Comparison of ENCODE assay signal across 29 cellular contexts in genomic region chr6:52177961-52178360, GRCh38. TPM values are rescaled to one million over a fixed set of nuclear protein-coding genes. Genes with fewer than 3 reads are reported as not detected.
DNase-seq lines count a peak whose midpoint lies in the region; ATAC-seq, FAIRE-seq and TF ChIP-seq lines count a peak whose summit lies in the region.
"Had no signal": no experiment of that assay in that cellular context is flagged by ENCODE, and none has a peak within 500 bp of the region (broad histone marks: within the 10 kb centered on the region; RNA-seq: fewer than 3 reads in every experiment).

No MANE protein-coding gene starts in this region.

- BruUV-seq in HepG2 (replicated peaks; lab: Mats Ljungman, UMichigan), result no TSS peak

- H3K4me3 ChIP-seq in HepG2 (replicated peaks in 1 of 3; ENCODE audit: insufficient read depth in 1 of 3, low read depth in 2 of 3, low read length in 3 of 3), result no peak overlapping the region
- H3K4me3 ChIP-seq in right lobe of liver, result no peak overlapping the region
- H3K4me3 ChIP-seq in KMS-11 (IDR thresholded peaks at IDR 0.05; ENCODE audit: insufficient read depth, low read depth, low read length), result no peak overlapping the region
- H3K4me3 ChIP-seq: BLaER1, GM12878 had no signal

- POLR2A ChIA-PET in HepG2 (lab: Yijun Ruan, JAX), result no interaction called here

- in situ Hi-C loops in HepG2 (cut with HindIII; ENCODE audit: extremely low pct_ligation_motif_present, low pct_unique_long_range_greater_than_20kb), result no loop called here

- TF ChIP-seq RAD21 in HepG2 (CRISPR knock-in tag; IDR thresholded peaks at IDR 0.05), result no peak

- intact Hi-C loops in HepG2 (cut with micrococcal nuclease; ENCODE audit: unreplicated experiment) (no loop called here), right lobe of liver (cut with DNase I) (no loop called here)

- TF ChIP-seq CTCF in HepG2 (CRISPR knock-in tag; IDR thresholded peaks at IDR 0.05) (no peak), right lobe of liver (IDR thresholded peaks at IDR 0.05) (no peak), KMS-11 (conservative IDR thresholded peaks at IDR 0.05; ENCODE audit: low read depth, low read length) (no peak)

- TF ChIP-seq EP300 in HepG2 (IDR thresholded peaks at IDR 0.05; ENCODE audit: low read depth in 2 of 2, low read length in 2 of 2), result no peak
- no peak for TF ChIP-seq EP300 in HepG2 (CRISPR knock-in tag; IDR thresholded peaks at IDR 0.05; ENCODE audit: borderline replicate concordance)

- H3K36me3 ChIP-seq in HepG2 (replicated peaks in 1 of 2; ENCODE audit: control insufficient read depth in 1 of 2, insufficient read depth in 2 of 2, low read length in 2 of 2), result no peaks in the 10 kb centered on the region
- no peaks in the 10 kb centered on the region for H3K36me3 ChIP-seq in right lobe of liver
- H3K36me3 ChIP-seq in KMS-11 (ENCODE audit: insufficient read depth), result no peaks in the 10 kb centered on the region
- H3K36me3 ChIP-seq: BE2C, BLaER1 had no signal

- CTCF ChIA-PET in HepG2 (lab: Yijun Ruan, JAX; ENCODE audit: low intra/inter-chr PET ratio, low total read pairs), result no interaction called here

- TF ChIP-seq POLR2A in HepG2 (IDR thresholded peaks at IDR 0.05; ENCODE audit: insufficient read depth in 1 of 2, low read depth in 2 of 2, low read length in 2 of 2) (no peak), right lobe of liver (IDR thresholded peaks at IDR 0.05) (no peak)

- H4K20me1 ChIP-seq in HepG2 (ENCODE audit: insufficient read depth, low read length) (no peaks in the 10 kb centered on the region), KMS-11 (ENCODE audit: insufficient read depth) (no peaks in the 10 kb centered on the region)
- H4K20me1 ChIP-seq: BLaER1 had no signal

- H3K9me3 ChIP-seq in HepG2 (ENCODE audit: low read length) (no peaks in the 10 kb centered on the region), right lobe of liver (no peaks in the 10 kb centered on the region)
- H3K9me3 ChIP-seq: BE2C, BLaER1 had no signal

- no peak for ATAC-seq in HepG2
- ATAC-seq in right lobe of liver, result no peak
- ATAC-seq in GM19397 (IDR thresholded peaks at IDR 0.05; ENCODE audit: unreplicated experiment), result no peak
- ATAC-seq in HG02623 (IDR thresholded peaks at IDR 0.05; ENCODE audit: unreplicated experiment), result no peak
- ATAC-seq: GM12878 had no signal

- FAIRE-seq in HepG2 (lab: Jason Lieb, UNC), result no peak
- FAIRE-seq: GM12878, GM12892, GM18507 had no signal

- H2AFZ ChIP-seq in HepG2 (ENCODE audit: low read length) (no peak overlapping the region), KMS-11 (ENCODE audit: low read depth) (no peak overlapping the region)

- H3K27me3 ChIP-seq in HepG2 (ENCODE audit: control insufficient read depth in 1 of 2, insufficient read depth in 2 of 2, low read length in 2 of 2) (0 out of 5 replicates have a peak, but pooled peaks cover 0 to 3% of the 10 kb centered on the region in 2 experiments), right lobe of liver (no peaks in the 10 kb centered on the region), KMS-11 (ENCODE audit: insufficient read depth, low read depth) (no peaks in the 10 kb centered on the region)
- H3K27me3 ChIP-seq: BE2C, BLaER1 had no signal

- H3K9ac ChIP-seq in HepG2 (ENCODE audit: insufficient read depth, low read depth, low read length) (no peak overlapping the region), KMS-11 (no peak overlapping the region)
- H3K9ac ChIP-seq: BLaER1 had no signal

- H3K79me2 ChIP-seq in HepG2 (ENCODE audit: insufficient read depth, low read length), result no peaks in the 10 kb centered on the region
- H3K79me2 ChIP-seq in KMS-11 (ENCODE audit: insufficient read depth, low read depth), result no peaks in the 10 kb centered on the region

- H3K27ac ChIP-seq in HepG2 (ENCODE audit: extremely low read length, insufficient read depth, low read length), result no peak overlapping the region
- no peak overlapping the region for H3K27ac ChIP-seq in right lobe of liver
- H3K27ac ChIP-seq in KMS-11, result no peak overlapping the region
- H3K27ac ChIP-seq: 22Rv1, BLaER1 had no signal

- DNase-seq in HepG2 (ENCODE audit: low spot score) (no peak), right lobe of liver (no peak)
- DNase-seq: ACHN; BE2C; C1 segment of cervical spinal cord; CD4-positive, alpha-beta memory T cell; CD4-positive, CD25-positive, alpha-beta regulatory T cell; CD8-positive, alpha-beta memory T cell; COR-L47; DMS 273 treated with DMSO at 0.1 percent for 48 hours; DMS153; DMS79; DND-41; EL; GDM1 had no signal

- H3K4me2 ChIP-seq in HepG2 (ENCODE audit: low read depth, low read length) (no peak overlapping the region), KMS-11 (peak overlapping the region; percentile 37; the same call in 1 of the 2 replicates)
- H3K4me2 ChIP-seq: BLaER1 had no signal

- H3K4me1 ChIP-seq in HepG2 (ENCODE audit: insufficient read depth, low read length) (no peaks in the 10 kb centered on the region), right lobe of liver (no peaks in the 10 kb centered on the region), KMS-11 (ENCODE audit: low read depth, poor library complexity, severe bottlenecking) (peaks cover 100% of the 10 kb centered on the region)
- H3K4me1 ChIP-seq: BE2C had no signal

TF ChIP-seq in HepG2, 621 proteins besides CTCF, POLR2A, EP300 and RAD21:
- no peak for TF ChIP-seq SRSF4 (IDR thresholded peaks at IDR 0.05; ENCODE audit: low read depth, low read length, poor library complexity, severe bottlenecking)
- TF ChIP-seq MAFK (conservative IDR thresholded peaks at IDR 0.05 in 1 of 2, IDR thresholded peaks at IDR 0.05 in 1 of 2; ENCODE audit: low read length in 2 of 2), result peak; percentile 56 to 84; a peak in 3 of 4 replicates
- no peak for TF ChIP-seq ZBTB43 (CRISPR knock-in tag; conservative IDR thresholded peaks at IDR 0.05)
- no peak for TF ChIP-seq REL (CRISPR knock-in tag; conservative IDR thresholded peaks at IDR 0.05)
- TF ChIP-seq MAFF (IDR thresholded peaks at IDR 0.05; ENCODE audit: low read depth, low read length), result peak; percentile 77
- TF ChIP-seq ESRRA (CRISPR knock-in tag; IDR thresholded peaks at IDR 0.05; ENCODE audit: low read depth), result no peak
- no peak for TF ChIP-seq KDM3A (CRISPR knock-in tag; IDR thresholded peaks at IDR 0.05; ENCODE audit: low read depth)

RNA-seq across cellular contexts. Expression of gene IL17A, which starts 8.2 kb away (rescaled TPM):
- total RNA-seq in HepG2 (2016; rRNA removed; fragmentation: Illumina TruSeq; extraction: Trizol), result not detected in 2 replicates
- not detected in 2 replicates for total RNA-seq in HepG2 (2016; cell fraction: cytosol; rRNA removed; fragmentation: Illumina TruSeq; extraction: Trizol; ENCODE audit: low read depth)
- total RNA-seq in HepG2 (2016; cell fraction: insoluble cytoplasmic fraction; rRNA removed; fragmentation: Illumina TruSeq; extraction: Trizol), result not detected in 2 replicates
- not detected in 2 replicates for total RNA-seq in HepG2 (2016; cell fraction: membrane; rRNA removed; fragmentation: Illumina TruSeq; extraction: Trizol)
- total RNA-seq in HepG2 (2016; cell fraction: nucleus; rRNA removed; fragmentation: Illumina TruSeq; extraction: Trizol), result not detected in 2 replicates
- not detected in 2 replicates for polyA plus RNA-seq in HepG2 (2011; rRNA removed)
- polyA plus RNA-seq in HepG2 (2011; cell fraction: cytosol; rRNA removed), result not detected in 2 replicates
- polyA plus RNA-seq in HepG2 (2011; cell fraction: nucleus; rRNA removed), result not detected in 2 replicates
- polyA plus RNA-seq in HepG2 (2012), result not detected in 2 replicates
- not detected in 2 replicates for polyA plus RNA-seq in HepG2 (2016; cell fraction: cytosol; fragmentation: Illumina TruSeq; extraction: Trizol; ENCODE audit: low read depth)
- not detected in 2 replicates for polyA plus RNA-seq in HepG2 (2016; cell fraction: insoluble cytoplasmic fraction; fragmentation: Illumina TruSeq; extraction: Trizol; ENCODE audit: low read depth)
- polyA plus RNA-seq in HepG2 (2016; cell fraction: membrane; fragmentation: Illumina TruSeq; extraction: Trizol; ENCODE audit: low read depth), result not detected in 2 replicates
- polyA plus RNA-seq in HepG2 (2016; cell fraction: nucleus; fragmentation: Illumina TruSeq; extraction: Trizol; ENCODE audit: insufficient read depth, low read depth), result not detected in 2 replicates
- not detected in 2 replicates for polyA minus RNA-seq in HepG2 (2011; rRNA and poly(A)+ RNA removed; ENCODE audit: low replicate concordance)
- polyA minus RNA-seq in HepG2 (2011; cell fraction: cytosol; rRNA and poly(A)+ RNA removed), result not detected in 2 replicates
- not detected in 2 replicates for polyA minus RNA-seq in HepG2 (2011; cell fraction: nucleus; rRNA and poly(A)+ RNA removed)
- total RNA-seq in right lobe of liver, result not detected
- total RNA-seq: A172; A673; CD4-positive, alpha-beta memory T cell; CD4-positive, CD25-positive, alpha-beta regulatory T cell; Daoy; G401; GM12878 had no signal
- polyA plus RNA-seq: AG04450; CD14-positive monocyte; CD8-positive, alpha-beta memory T cell; GM12878 had no signal
